Comparison of ENCODE assay signal across 9 cellular contexts in the genomic region with DNA sequence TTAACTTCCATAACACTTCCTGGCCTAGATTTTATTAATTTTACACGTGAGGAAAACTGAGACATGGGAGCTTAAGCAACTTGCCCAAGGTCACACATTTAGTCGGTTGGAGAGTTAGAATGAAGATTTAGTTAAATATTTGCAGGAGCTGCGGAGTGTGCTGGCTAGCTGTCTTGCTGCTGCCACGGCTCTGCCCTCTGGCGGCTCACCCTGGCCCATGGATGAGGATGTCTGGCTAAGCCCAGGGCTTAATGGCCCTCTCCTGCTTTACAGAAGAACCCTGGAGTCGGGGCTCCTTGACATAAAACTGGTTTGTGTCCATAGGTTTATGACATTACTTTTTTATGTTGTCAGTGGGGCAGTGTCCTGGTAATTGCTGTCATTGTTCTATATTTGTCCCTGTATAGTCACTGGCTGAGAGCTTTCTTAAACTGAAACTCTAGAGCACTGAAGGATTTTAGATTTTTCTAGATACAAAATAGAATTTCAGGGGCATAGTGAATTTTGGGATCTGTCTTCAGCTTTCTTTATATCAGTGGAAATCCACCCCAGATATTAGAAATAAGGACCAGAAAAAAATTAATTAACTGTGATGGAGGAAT.
A peak's percentile ranks its signal among the peaks of the same experiment; 100 is the strongest.
DNase-seq lines count a peak whose midpoint lies in the region; ATAC-seq and TF ChIP-seq lines count a peak whose summit lies in the region.
"Had no signal": no experiment of that assay in that cellular context is flagged by ENCODE, and none has a peak within 500 bp of the region (broad histone marks: within the 10 kb centered on the region; RNA-seq: fewer than 3 reads in every experiment).

No MANE protein-coding gene starts in this region.

- H3K4me3 Mint-ChIP-seq in osteocyte (ENCODE audit: unreplicated experiment), result no peak overlapping the region
- H3K4me3 Mint-ChIP-seq: memory B cell had no signal

- no peaks in the 10 kb centered on the region for H3K27me3 Mint-ChIP-seq in osteocyte (ENCODE audit: unreplicated experiment)
- H3K27me3 Mint-ChIP-seq: memory B cell had no signal

- no peak overlapping the region for H3K27ac Mint-ChIP-seq in osteocyte (ENCODE audit: unreplicated experiment)
- H3K27ac Mint-ChIP-seq: memory B cell had no signal

- H3K27ac ChIP-seq in effector memory CD4-positive, alpha-beta T cell (ENCODE audit: insufficient read depth, low read length, poor library complexity, severe bottlenecking), result no peak overlapping the region

- peak; percentile 24 for TF ChIP-seq CTCF in fibroblast of mammary gland (conservative IDR thresholded peaks at IDR 0.05; ENCODE audit: control insufficient read depth, insufficient read depth, low read depth, low read length)
- TF ChIP-seq CTCF in osteocyte (IDR thresholded peaks at IDR 0.05), result peak; percentile 92

- H3K9me3 Mint-ChIP-seq in osteocyte (ENCODE audit: unreplicated experiment), result no peaks in the 10 kb centered on the region

- H3K36me3 ChIP-seq in effector memory CD4-positive, alpha-beta T cell (ENCODE audit: control insufficient read depth, insufficient read depth, low read length), result no peaks in the 10 kb centered on the region

- no peak overlapping the region for H3K4me3 ChIP-seq in fibroblast of mammary gland (ENCODE audit: control insufficient read depth, low read depth, low read length)
- no peak overlapping the region for H3K4me3 ChIP-seq in effector memory CD4-positive, alpha-beta T cell (ENCODE audit: insufficient read depth, low read depth, low read length, poor library complexity, severe bottlenecking)

- no peaks in the 10 kb centered on the region for H3K27me3 ChIP-seq in effector memory CD4-positive, alpha-beta T cell (replicated peaks; ENCODE audit: control insufficient read depth, insufficient read depth, low read length, poor library complexity, severe bottlenecking)

- peaks cover 19% of the 10 kb centered on the region for H3K4me1 Mint-ChIP-seq in osteocyte (ENCODE audit: unreplicated experiment)
- H3K4me1 Mint-ChIP-seq: memory B cell had no signal

- peaks cover 1% of the 10 kb centered on the region for H3K36me3 Mint-ChIP-seq in osteocyte (ENCODE audit: unreplicated experiment)
- H3K36me3 Mint-ChIP-seq: memory B cell had no signal

- DNase-seq in OCI-M1 (lab: John Stamatoyannopoulos, UW) (peak; percentile 9), fibroblast of mammary gland (ENCODE audit: low read depth) (no peak), osteocyte (ENCODE audit: extremely low spot score, unreplicated experiment) (peak; percentile 89), inferior parietal cortex (ENCODE audit: extremely low spot score) (no peak)
- no peak for DNase-seq in stimulated activated CD4-positive, alpha-beta T cell treated with anti-CD3 and anti-CD28 coated beads, Interleukin-2, amount 100 ng/mL, for 48 hours
- DNase-seq in effector memory CD4-positive, alpha-beta T cell, result no peak

- no peaks in the 10 kb centered on the region for H3K9me3 ChIP-seq in effector memory CD4-positive, alpha-beta T cell (ENCODE audit: control insufficient read depth, low read length)

- H3K4me1 ChIP-seq in effector memory CD4-positive, alpha-beta T cell (ENCODE audit: control insufficient read depth, insufficient read depth, low read length, poor library complexity, severe bottlenecking), result no peaks in the 10 kb centered on the region

- ATAC-seq in GM18511 (IDR thresholded peaks at IDR 0.05; ENCODE audit: unreplicated experiment) (peak; percentile 83), GM18868 (IDR thresholded peaks at IDR 0.05; ENCODE audit: unreplicated experiment) (no peak)

Comparison
In these comparisons a context has a peak if more than half of its experiments do, and no peak if none do; other contexts are left out.
1. DNase-seq: peak in OCI-M1 (single experiment) and osteocyte (single experiment); none in fibroblast of mammary gland (single experiment), inferior parietal cortex (single experiment), stimulated activated CD4-positive, alpha-beta T cell treated with anti-CD3 and anti-CD28 coated beads, Interleukin-2, amount 100 ng/mL, for 48 hours (0 of 2) and effector memory CD4-positive, alpha-beta T cell (0 of 3).